ENCODE assay signal across 14 cellular contexts in genomic region chr9:98046161-98046543, GRCh38. TPM values are rescaled to one million over a fixed set of nuclear protein-coding genes. Genes with fewer than 3 reads are reported as not detected.
A peak's percentile ranks its signal among the peaks of the same experiment; 100 is the strongest.
DNase-seq lines count a peak whose midpoint lies in the region; ATAC-seq lines count a peak whose summit lies in the region.
"Had no signal": no experiment of that assay in that cellular context is flagged by ENCODE, and none has a peak within 500 bp of the region (broad histone marks: within the 10 kb centered on the region; RNA-seq: fewer than 3 reads in every experiment).

No MANE protein-coding gene starts in this region.

- H3K79me1 ChIP-seq in mesendoderm (ENCODE audit: low read length): no peaks in the 10 kb centered on the region

- in situ Hi-C loops in KBM-7 (cut with MboI; ENCODE audit: low pct_unique_long_range_greater_than_20kb, low sequenced_read_pairs): no loop called here

- peak overlapping the region; percentile 95 for H3K27ac Mint-ChIP-seq in activated CD4-positive, alpha-beta T cell treated with anti-CD3 and anti-CD28 coated beads for 36 hours
- H3K27ac Mint-ChIP-seq in activated T-helper 2 cell treated with anti-CD3 and anti-CD28 coated beads, Interferon-gamma antibody, Interleukin-2, Interleukin-4, amounts not matched to agents 10 μg/mL and 5 μg/mL and 100 μg/mL, durations not matched to agents 14 hours and 24 hours and 36 hours: peak overlapping the region; percentile 86
- peak overlapping the region; percentile 82 to 87 for H3K27ac Mint-ChIP-seq in natural killer cell treated with Interleukin-12 subunit alpha and Interleukin-12 subunit beta and Interleukin-15 and Interleukin-18, amount 100 ng/mL, for 72 hours

- no peaks in the 10 kb centered on the region for H3K79me2 ChIP-seq in mesendoderm (ENCODE audit: control insufficient read depth, insufficient read depth, low read length)

- H3K4me2 ChIP-seq in mesendoderm (ENCODE audit: low read length): no peak overlapping the region

- peaks cover 31% of the 10 kb centered on the region for H3K4me1 Mint-ChIP-seq in activated CD4-positive, alpha-beta T cell treated with anti-CD3 and anti-CD28 coated beads for 36 hours
- peaks cover 28% of the 10 kb centered on the region for H3K4me1 Mint-ChIP-seq in activated T-helper 2 cell treated with anti-CD3 and anti-CD28 coated beads, Interferon-gamma antibody, Interleukin-2, Interleukin-4, amounts not matched to agents 10 μg/mL and 5 μg/mL and 100 μg/mL, durations not matched to agents 14 hours and 24 hours and 36 hours (ENCODE audit: low read depth)
- peaks cover 19 to 21% of the 10 kb centered on the region in 2 donors for H3K4me1 Mint-ChIP-seq in natural killer cell treated with Interleukin-12 subunit alpha and Interleukin-12 subunit beta and Interleukin-15 and Interleukin-18, amount 100 ng/mL, for 72 hours (ENCODE audit: low read depth in 2 of 2)

- no peak for DNase-seq in activated CD4-positive, alpha-beta T cell treated with anti-CD3 and anti-CD28 coated beads for 36 hours
- DNase-seq in activated CD4-positive, alpha-beta T cell treated with anti-CD3 and anti-CD28 coated beads, Interleukin-2, amount 50 U/mL, for 48 hours: no peak
- DNase-seq in KBM-7 (peak; percentile 30), RPMI8226 (no peak), mesendoderm (no peak)
- no peak for DNase-seq in activated T-helper 2 cell treated with anti-CD3 and anti-CD28 coated beads, Interferon-gamma antibody, Interleukin-2, Interleukin-4, amounts not matched to agents 10 μg/mL and 5 μg/mL and 100 μg/mL, durations not matched to agents 14 hours and 24 hours and 36 hours (ENCODE audit: low spot score)
- DNase-seq in natural killer cell treated with Interleukin-12 subunit alpha and Interleukin-12 subunit beta and Interleukin-15 and Interleukin-18, amount 100 ng/mL, for 72 hours (ENCODE audit: low spot score): no peak
- DNase-seq: ACHN, amygdala, hypothalamus, NCI-H2171, occipital lobe, trophoblast cell had no signal

- no peak overlapping the region for H3K56ac ChIP-seq in mesendoderm (ENCODE audit: low read length)

- no peak overlapping the region for H2BK15ac ChIP-seq in mesendoderm (replicated peaks; ENCODE audit: low read depth)

- H3K36me3 Mint-ChIP-seq in activated CD4-positive, alpha-beta T cell treated with anti-CD3 and anti-CD28 coated beads for 36 hours (ENCODE audit: low read depth): peaks cover 36% of the 10 kb centered on the region
- H3K36me3 Mint-ChIP-seq in activated T-helper 2 cell treated with anti-CD3 and anti-CD28 coated beads, Interferon-gamma antibody, Interleukin-2, Interleukin-4, amounts not matched to agents 10 μg/mL and 5 μg/mL and 100 μg/mL, durations not matched to agents 14 hours and 24 hours and 36 hours (ENCODE audit: low read depth): peaks cover 41% of the 10 kb centered on the region
- peaks cover 16% of the 10 kb centered on the region for H3K36me3 Mint-ChIP-seq in natural killer cell treated with Interleukin-12 subunit alpha and Interleukin-12 subunit beta and Interleukin-15 and Interleukin-18, amount 100 ng/mL, for 72 hours

- no peak overlapping the region for H4K8ac ChIP-seq in mesendoderm (ENCODE audit: low read depth, low read length)

- H3K9ac ChIP-seq in mesendoderm (ENCODE audit: low read length): no peak overlapping the region

- POLR2A ChIA-PET in activated CD4-positive, alpha-beta T cell treated with anti-CD3 and anti-CD28 coated beads for 36 hours (lab: Charles Lee): interaction anchor here (1.0 to 3.1 kb wide), 3 partner anchors 8 to 123 kb away, joined by 3 to 24 read pairs (median 5); partner anchors contain the start of gene NANS

- no peak overlapping the region for H2BK5ac ChIP-seq in mesendoderm (ENCODE audit: low read length)

- ATAC-seq in activated CD4-positive, alpha-beta T cell treated with anti-CD3 and anti-CD28 coated beads for 36 hours: no peak
- no peak for ATAC-seq in natural killer cell treated with Interleukin-12 subunit alpha and Interleukin-12 subunit beta and Interleukin-15 and Interleukin-18, amount 100 ng/mL, for 72 hours
- ATAC-seq in GM18873 (IDR thresholded peaks at IDR 0.05; ENCODE audit: low FRiP score, unreplicated experiment): no peak

- CTCF ChIA-PET in activated CD4-positive, alpha-beta T cell treated with anti-CD3 and anti-CD28 coated beads for 36 hours (lab: Charles Lee): interaction anchor here (1.0 to 4.2 kb wide), 8 partner anchors 8 to 210 kb away, joined by 3 to 16 read pairs (median 6); partner anchors contain the start of genes NANS, TRIM14 and TRMO

- no peak overlapping the region for H3K4me3 ChIP-seq in mesendoderm (ENCODE audit: low read length)

- no peak overlapping the region for H3K4ac ChIP-seq in mesendoderm (ENCODE audit: low read depth, low read length)

- no peaks in the 10 kb centered on the region for H3K27me3 ChIP-seq in mesendoderm (ENCODE audit: insufficient read depth, low read length, poor library complexity)

- no peaks in the 10 kb centered on the region for H3K27me3 Mint-ChIP-seq in activated CD4-positive, alpha-beta T cell treated with anti-CD3 and anti-CD28 coated beads for 36 hours
- H3K27me3 Mint-ChIP-seq in activated T-helper 2 cell treated with anti-CD3 and anti-CD28 coated beads, Interferon-gamma antibody, Interleukin-2, Interleukin-4, amounts not matched to agents 10 μg/mL and 5 μg/mL and 100 μg/mL, durations not matched to agents 14 hours and 24 hours and 36 hours (ENCODE audit: low read depth): no peaks in the 10 kb centered on the region
- H3K27me3 Mint-ChIP-seq in natural killer cell treated with Interleukin-12 subunit alpha and Interleukin-12 subunit beta and Interleukin-15 and Interleukin-18, amount 100 ng/mL, for 72 hours: no peaks in the 10 kb centered on the region

- WGBS in mesendoderm (ENCODE audit: extremely low coverage, insufficient coverage, low lambda C conversion rate): no CpG with 5 or more reads among the region's 9 CpGs

- no peaks in the 10 kb centered on the region for H3K36me3 ChIP-seq in mesendoderm (ENCODE audit: control insufficient read depth, insufficient read depth, low read length)

- no peak overlapping the region for H3K18ac ChIP-seq in mesendoderm (ENCODE audit: low read length)

- H3K27ac ChIP-seq in mesendoderm (ENCODE audit: low read depth, low read length): no peak overlapping the region

- intact Hi-C loops in activated CD4-positive, alpha-beta T cell treated with anti-CD3 and anti-CD28 coated beads for 36 hours (cut with DNase I, micrococcal nuclease): no loop called here
- intact Hi-C loops in activated T-helper 2 cell treated with anti-CD3 and anti-CD28 coated beads, Interferon-gamma antibody, Interleukin-2, Interleukin-4, amounts not matched to agents 10 μg/mL and 5 μg/mL and 100 μg/mL, durations not matched to agents 14 hours and 24 hours and 36 hours (cut with micrococcal nuclease): loop anchor here (5.0 kb wide), 1 partner anchor 59 kb away; no protein-coding TSS in a partner anchor

- H2BK120ac ChIP-seq in mesendoderm (ENCODE audit: low read depth, low read length): no peak overlapping the region

- H2AK5ac ChIP-seq in mesendoderm (ENCODE audit: low read length): no peak overlapping the region

- no peaks in the 10 kb centered on the region for H3K4me1 ChIP-seq in mesendoderm (ENCODE audit: control insufficient read depth, low read depth, low read length)

- no peak overlapping the region for H4K5ac ChIP-seq in mesendoderm (ENCODE audit: low read length)

- no peak overlapping the region for H3K23ac ChIP-seq in mesendoderm (ENCODE audit: low read length)

- H3K4me3 Mint-ChIP-seq in activated CD4-positive, alpha-beta T cell treated with anti-CD3 and anti-CD28 coated beads for 36 hours: peak overlapping the region; percentile 84
- H3K4me3 Mint-ChIP-seq in activated T-helper 2 cell treated with anti-CD3 and anti-CD28 coated beads, Interferon-gamma antibody, Interleukin-2, Interleukin-4, amounts not matched to agents 10 μg/mL and 5 μg/mL and 100 μg/mL, durations not matched to agents 14 hours and 24 hours and 36 hours (ENCODE audit: low read depth): peak overlapping the region; percentile 84
- peak overlapping the region; percentile 88 for H3K4me3 Mint-ChIP-seq in natural killer cell treated with Interleukin-12 subunit alpha and Interleukin-12 subunit beta and Interleukin-15 and Interleukin-18, amount 100 ng/mL, for 72 hours

- peaks cover 3% of the 10 kb centered on the region for H3K9me3 Mint-ChIP-seq in activated CD4-positive, alpha-beta T cell treated with anti-CD3 and anti-CD28 coated beads for 36 hours (ENCODE audit: low read depth)
- peaks cover 6% of the 10 kb centered on the region for H3K9me3 Mint-ChIP-seq in activated T-helper 2 cell treated with anti-CD3 and anti-CD28 coated beads, Interferon-gamma antibody, Interleukin-2, Interleukin-4, amounts not matched to agents 10 μg/mL and 5 μg/mL and 100 μg/mL, durations not matched to agents 14 hours and 24 hours and 36 hours
- H3K9me3 Mint-ChIP-seq in natural killer cell treated with Interleukin-12 subunit alpha and Interleukin-12 subunit beta and Interleukin-15 and Interleukin-18, amount 100 ng/mL, for 72 hours: peaks cover 3% of the 10 kb centered on the region

RNA-seq across cellular contexts. Expression of gene NANS, which starts 10.4 kb away (rescaled TPM):
- total RNA-seq in activated CD4-positive, alpha-beta T cell treated with anti-CD3 and anti-CD28 coated beads for 36 hours: 10 to 100 TPM; 45.9 to 47.7 TPM
- 63.4 and 64.7 TPM in 2 replicates for total RNA-seq in activated T-helper 2 cell treated with anti-CD3 and anti-CD28 coated beads, Interferon-gamma antibody, Interleukin-2, Interleukin-4, amounts not matched to agents 10 μg/mL and 5 μg/mL and 100 μg/mL, durations not matched to agents 14 hours and 24 hours and 36 hours
- 10 to 100 TPM; 41.2 to 72.9 TPM for total RNA-seq in natural killer cell treated with Interleukin-12 subunit alpha and Interleukin-12 subunit beta and Interleukin-15 and Interleukin-18, amount 100 ng/mL, for 72 hours
- polyA plus RNA-seq in mesendoderm (2013, experiment 1 of 2): 82.6 TPM
- 83.9 TPM for polyA plus RNA-seq in mesendoderm (2013, experiment 2 of 2)
